Comparison of ENCODE assay signal across 25 cellular contexts in genomic region chr9:98455256-98455956, GRCh38.
"Had no signal": no experiment of that assay in that cellular context is flagged by ENCODE, and none has a peak within 500 bp of the region (broad histone marks: within the 10 kb centered on the region; RNA-seq: fewer than 3 reads in every experiment).

No MANE protein-coding gene starts in this region.

- H3K36me3 ChIP-seq: adrenal gland, left lung, neutrophil, spleen, suprapubic skin, upper lobe of left lung had no signal

- FAIRE-seq: endothelial cell of umbilical vein, frontal cortex, islet of Langerhans, TTC549 had no signal

- DNase-seq: activated CD4-positive, alpha-beta T cell treated with anti-CD3 and anti-CD28 coated beads for 4 hours; activated effector memory CD4-positive, alpha-beta T cell treated with Interleukin-2 at 50 U/mL for 16 hours; activated naive CD4-positive, alpha-beta T cell treated with anti-CD3 and anti-CD28 coated beads, Interleukin-2, amount 50 U/mL, for 16 hours; activated T-cell treated with anti-CD3 and anti-CD28 coated beads, Interleukin-2, amount 50 U/mL, for 4 hours; adrenal gland; cortex of kidney; effector CD8-positive, alpha-beta T cell; head of caudate nucleus; mucosa of descending colon; naive thymus-derived CD4-positive, alpha-beta T cell; spleen; upper lobe of left lung had no signal

- H3K4me3 ChIP-seq: adrenal gland, left lung, mucosa of descending colon, spleen, suprapubic skin, upper lobe of left lung had no signal

- H3K4me3 Mint-ChIP-seq: activated CD8-positive, alpha-beta T cell treated with anti-CD3 and anti-CD28 coated beads for 36 hours; activated T-cell treated with anti-CD3 and anti-CD28 coated beads, Interleukin-2, amount 50 U/mL, for 4 hours; central memory CD8-positive, alpha-beta T cell; memory B cell; naive thymus-derived CD4-positive, alpha-beta T cell; stimulated activated naive CD8-positive, alpha-beta T cell treated with anti-CD3 and anti-CD28 coated beads, Interleukin-15, Interleukin-2, amounts not matched to agents 100 ng/mL and 50 ng/mL, for 24 hours; T-helper 1 cell treated with Interleukin-12 subunit alpha and Interleukin-12 subunit beta and Interleukin-4 antibody, amounts not matched to agents 30 μg/mL and 1 μg/mL, for 36 hours; WTC11 had no signal

- H3K4me1 Mint-ChIP-seq: central memory CD8-positive, alpha-beta T cell; naive thymus-derived CD4-positive, alpha-beta T cell had no signal

- H3K27ac ChIP-seq: adrenal gland, left lung, neutrophil, spleen, suprapubic skin, upper lobe of left lung had no signal

- H3K36me3 Mint-ChIP-seq: memory B cell; naive thymus-derived CD4-positive, alpha-beta T cell had no signal

- ATAC-seq: activated CD8-positive, alpha-beta T cell treated with anti-CD3 and anti-CD28 coated beads for 36 hours; activated T-cell treated with anti-CD3 and anti-CD28 coated beads, Interleukin-2, amount 50 U/mL, for 4 hours; mucosa of descending colon; naive thymus-derived CD4-positive, alpha-beta T cell; WTC11 had no signal

- H3K27ac Mint-ChIP-seq: activated CD8-positive, alpha-beta T cell treated with anti-CD3 and anti-CD28 coated beads for 36 hours; memory B cell; naive thymus-derived CD4-positive, alpha-beta T cell; stimulated activated naive CD8-positive, alpha-beta T cell treated with anti-CD3 and anti-CD28 coated beads, Interleukin-15, Interleukin-2, amounts not matched to agents 100 ng/mL and 50 ng/mL, for 24 hours; T-helper 1 cell treated with Interleukin-12 subunit alpha and Interleukin-12 subunit beta and Interleukin-4 antibody, amounts not matched to agents 30 μg/mL and 1 μg/mL, for 36 hours; WTC11 had no signal

- H3K27me3 ChIP-seq: adrenal gland, upper lobe of left lung had no signal

- H3K4me1 ChIP-seq: adrenal gland, left lung, spleen, upper lobe of left lung had no signal
